22 cellular contexts compared by ENCODE assay signal in the genomic region with DNA sequence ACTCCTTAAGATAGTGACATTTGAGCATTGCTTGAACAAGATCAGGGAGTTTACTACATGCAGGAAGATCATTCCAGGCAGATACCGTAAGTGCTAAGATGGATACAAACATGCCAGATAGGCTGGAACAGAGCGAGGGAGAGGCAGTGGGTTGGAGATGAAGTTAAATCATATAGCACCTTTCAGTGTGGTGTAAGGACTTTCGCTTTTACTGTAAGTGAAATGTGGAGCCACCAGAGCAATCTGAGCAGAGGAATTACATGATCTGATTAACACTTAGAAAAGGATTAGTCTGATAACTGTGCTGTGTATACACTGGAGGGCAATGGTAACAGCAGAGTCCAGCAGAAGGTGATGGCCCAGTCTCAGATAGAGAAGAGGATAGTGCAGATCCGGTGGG.
"Had no signal": no experiment of that assay in that cellular context is flagged by ENCODE, and none has a peak within 500 bp of the region (broad histone marks: within the 10 kb centered on the region; RNA-seq: fewer than 3 reads in every experiment).

No MANE protein-coding gene starts in this region.

- H3K9me3 Mint-ChIP-seq: endodermal cell, type B pancreatic cell had no signal

- H3K4me1 Mint-ChIP-seq: activated B cell treated with CpG ODN at 0.5 μM for 24 hours; central memory CD8-positive, alpha-beta T cell; immature natural killer cell; memory B cell had no signal

- H3K27ac Mint-ChIP-seq: activated B cell treated with CpG ODN at 0.5 μM for 24 hours; activated naive CD8-positive, alpha-beta T cell; activated T-helper 1 cell treated with anti-CD3 and anti-CD28 coated beads, Interleukin-12 subunit alpha, Interleukin-12 subunit beta, Interleukin-2, Interleukin-4 antibody, amounts not matched to agents 30 ng/mL and 10 ng/mL and 1 ng/mL, durations not matched to agents 14 hours and 24 hours and 36 hours; dendritic cell treated with granulocyte-macrophage colony-stimulating factor and Interleukin-4, amounts not matched to agents 40 ng/mL and 50 ng/mL, for 4 days; endodermal cell; immature natural killer cell; memory B cell; naive thymus-derived CD8-positive, alpha-beta T cell; T-cell; type B pancreatic cell had no signal

- H3K27me3 Mint-ChIP-seq: activated B cell treated with CpG ODN at 0.5 μM for 24 hours; activated naive CD8-positive, alpha-beta T cell; central memory CD8-positive, alpha-beta T cell; dendritic cell treated with granulocyte-macrophage colony-stimulating factor and Interleukin-4, amounts not matched to agents 40 ng/mL and 50 ng/mL, for 4 days; memory B cell; naive thymus-derived CD8-positive, alpha-beta T cell; T-cell had no signal

- ATAC-seq: esophagus mucosa; heart left ventricle; naive thymus-derived CD8-positive, alpha-beta T cell; T-cell had no signal

- FAIRE-seq: bronchial epithelial cell, kidney had no signal

- DNase-seq: activated B cell treated with CpG ODN at 0.5 μM for 24 hours; activated CD4-positive, alpha-beta T cell treated with anti-CD3 and anti-CD28 coated beads, Interleukin-2, amount 50 U/mL, for 4 hours; activated gamma-delta T cell; activated T-cell treated with anti-CD3 and anti-CD28 coated beads for 4 hours; endodermal cell; foreskin fibroblast; heart left ventricle; hypothalamus; immature natural killer cell; kidney; stimulated activated naive CD4-positive, alpha-beta T cell treated with Interleukin-2 at 50 U/mL for 16 hours; T-cell; uterus had no signal

- H3K4me3 Mint-ChIP-seq: activated B cell treated with CpG ODN at 0.5 μM for 24 hours; activated naive CD8-positive, alpha-beta T cell; activated T-helper 1 cell treated with anti-CD3 and anti-CD28 coated beads, Interleukin-12 subunit alpha, Interleukin-12 subunit beta, Interleukin-2, Interleukin-4 antibody, amounts not matched to agents 30 ng/mL and 10 ng/mL and 1 ng/mL, durations not matched to agents 14 hours and 24 hours and 36 hours; central memory CD8-positive, alpha-beta T cell; dendritic cell treated with granulocyte-macrophage colony-stimulating factor and Interleukin-4, amounts not matched to agents 40 ng/mL and 50 ng/mL, for 4 days; endodermal cell; immature natural killer cell; memory B cell; naive thymus-derived CD8-positive, alpha-beta T cell; T-cell; type B pancreatic cell had no signal

- H3K36me3 Mint-ChIP-seq: memory B cell, T-cell, type B pancreatic cell had no signal
